In the genomic region with DNA sequence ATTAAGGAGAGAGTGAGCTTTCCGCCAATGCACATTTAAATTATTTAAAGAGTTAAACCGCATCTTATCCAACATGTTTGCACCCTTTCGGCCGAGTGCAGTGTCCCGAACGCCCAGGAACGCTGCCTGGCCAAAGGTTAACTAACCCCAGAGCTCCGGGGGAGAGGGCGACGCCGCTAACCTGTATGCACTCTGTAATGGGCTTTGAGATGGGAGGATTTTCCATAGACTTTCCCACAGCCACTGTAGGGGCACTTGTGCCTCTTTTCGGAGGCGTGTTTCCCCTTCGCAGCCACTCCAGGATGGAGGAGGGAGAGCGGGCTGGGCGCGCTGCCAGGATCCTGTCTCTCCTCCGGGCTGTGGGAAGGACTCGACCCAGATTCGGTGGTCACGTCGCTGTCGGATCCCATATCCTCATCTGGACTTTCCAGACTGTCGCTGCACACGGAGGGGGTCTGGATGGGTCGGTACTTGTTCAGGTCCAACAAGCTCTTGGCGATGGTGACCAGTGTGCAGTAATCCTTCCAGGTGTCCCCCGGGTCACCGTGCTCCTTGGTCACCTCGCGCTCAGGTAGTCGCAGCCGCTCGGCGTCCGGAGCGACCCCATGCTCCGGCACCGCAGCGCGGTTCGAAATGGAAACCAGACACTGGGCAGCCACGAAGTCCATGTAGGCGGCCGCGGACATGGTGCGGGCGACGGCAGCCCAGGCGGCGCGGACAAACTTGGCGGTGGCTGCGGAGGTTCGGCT, we compare ENCODE assay signal across 8 cellular contexts. TPM values are rescaled to one million over a fixed set of nuclear protein-coding genes. Genes with fewer than 3 reads are reported as not detected.
DNase-seq lines count a peak whose midpoint lies in the region; ATAC-seq, FAIRE-seq and TF ChIP-seq lines count a peak whose summit lies in the region.

No MANE protein-coding gene starts in this region.

- BruUV-seq in MCF 10A (replicated peaks; lab: Mats Ljungman, UMichigan), result no TSS peak

- H3K4me1 ChIP-seq in psoas muscle, result peaks cover 52% of the 10 kb centered on the region

- no peak for TF ChIP-seq POLR2A in GM12891 (IDR thresholded peaks at IDR 0.05; ENCODE audit: low read depth, low read length)

- no peaks in the 10 kb centered on the region for H3K27me3 ChIP-seq in psoas muscle (ENCODE audit: insufficient read depth in 3 of 3, low read length in 2 of 3)

- peak overlapping the region; percentile 100 for H3K27ac ChIP-seq in psoas muscle

- peak; percentile 61 for DNase-seq in GM03348 (ENCODE audit: low spot score)
- peak; percentile 9 for DNase-seq in T1000 (lab: John Stamatoyannopoulos, UW)
- DNase-seq in MCF 10A (ENCODE audit: unreplicated experiment), result peak; percentile 72
- DNase-seq in hypothalamus (lab: John Stamatoyannopoulos, UW), result peak in 48 of 51 donors; percentile 17 to 79 (median 60)
- peak; percentile 90 to 97 for DNase-seq in psoas muscle
- DNase-seq in GM12891 (ENCODE audit: insufficient read length, low spot score), result no peak

- H3K4me1 Mint-ChIP-seq in IgD-negative memory B cell (peaks cover 23 to 38% (median 29%) of the 10 kb centered on the region in 3 donors), MCF 10A (ENCODE audit: insufficient read depth, unreplicated experiment) (peaks cover 19% of the 10 kb centered on the region)

- CTCF ChIA-PET in MCF 10A (lab: Yijun Ruan, JAX), result interaction anchor here (1.1 to 1.5 kb wide), 4 partner anchors 8 to 190 kb away, joined by 3 to 7 read pairs (median 4); no protein-coding TSS in a partner anchor

- POLR2A ChIA-PET in MCF 10A (lab: Yijun Ruan, JAX), result interaction anchor here (0.5 to 4.3 kb wide), 16 partner anchors 8 to 189 kb away, joined by 3 to 76 read pairs (median 5); partner anchors contain the start of gene SMC5

- ATAC-seq in psoas muscle, result peak; percentile 45 to 57 (median 52)
- ATAC-seq in GM21447 (IDR thresholded peaks at IDR 0.05; ENCODE audit: unreplicated experiment), result no peak

- peak overlapping the region; percentile 90 to 96 (median 96) for H3K27ac Mint-ChIP-seq in IgD-negative memory B cell
- H3K27ac Mint-ChIP-seq in MCF 10A (ENCODE audit: low read depth, unreplicated experiment), result peak overlapping the region; percentile 99

- H3K27me3 Mint-ChIP-seq in IgD-negative memory B cell, result no peaks in the 10 kb centered on the region
- no peaks in the 10 kb centered on the region for H3K27me3 Mint-ChIP-seq in MCF 10A (ENCODE audit: insufficient read depth, unreplicated experiment)

- peak overlapping the region; percentile 84 for H3K4me3 ChIP-seq in psoas muscle

- peak overlapping the region; percentile 94 to 98 (median 98) for H3K4me3 Mint-ChIP-seq in IgD-negative memory B cell
- peak overlapping the region; percentile 98 for H3K4me3 Mint-ChIP-seq in MCF 10A (ENCODE audit: unreplicated experiment)

- H3K9me3 Mint-ChIP-seq in IgD-negative memory B cell (no peaks in the 10 kb centered on the region), MCF 10A (ENCODE audit: unreplicated experiment) (no peaks in the 10 kb centered on the region)

- H3K9me3 ChIP-seq in psoas muscle, result no peaks in the 10 kb centered on the region

- intact Hi-C loops in MCF 10A (cut with micrococcal nuclease) (loop anchor here (1.0 to 5.0 kb wide), 4 partner anchors 7 to 189 kb away; no protein-coding TSS in a partner anchor), psoas muscle (cut with DNase I) (loop anchor here (2.0 kb wide), 2 partner anchors 188 to 190 kb away; no protein-coding TSS in a partner anchor)

- H3K36me3 Mint-ChIP-seq in IgD-negative memory B cell (no peaks in the 10 kb centered on the region), MCF 10A (ENCODE audit: insufficient read depth, unreplicated experiment) (peaks cover 6% of the 10 kb centered on the region)

- 0 to 1% (median 0%) methylated on average over 39 to 55 of the region's 55 CpGs for WGBS in psoas muscle, 3 donors

- TF ChIP-seq CTCF in MCF 10A (IDR thresholded peaks at IDR 0.05; ENCODE audit: unreplicated experiment) (no peak), psoas muscle (IDR thresholded peaks at IDR 0.05) (no peak)

- H3K36me3 ChIP-seq in psoas muscle (ENCODE audit: insufficient read depth in 1 of 2, low read depth in 1 of 2), result no peaks in the 10 kb centered on the region

- no peak for FAIRE-seq in GM12891 (lab: Jason Lieb, UNC)

TF ChIP-seq in GM12891, 5 proteins besides CTCF, POLR2A, EP300 and RAD21:
- TF ChIP-seq POLR2AphosphoS5 (IDR thresholded peaks at IDR 0.05; ENCODE audit: low read depth, low read length) (no peak), POU2F2 (IDR thresholded peaks at IDR 0.05; ENCODE audit: low read depth, low read length) (no peak), SPI1 (IDR thresholded peaks at IDR 0.05; ENCODE audit: low read depth, low read length) (no peak), PAX5 (IDR thresholded peaks at IDR 0.05; ENCODE audit: insufficient read depth, low read length, severe bottlenecking) (no peak), TAF1 (IDR thresholded peaks at IDR 0.05; ENCODE audit: low read depth, low read length) (no peak)
TF ChIP-seq in GM12891: peak in this region for 0.

RNA-seq across cellular contexts. Expression of gene KLF9, which starts 1.6 kb away (rescaled TPM):
- polyA plus RNA-seq in IgD-negative memory B cell, result 3.3 TPM
- total RNA-seq in MCF 10A (2022), result 5.9 and 8.9 TPM in 2 replicates
- 100 to 1,000 TPM in 2 of 4 donors, 10 to 100 TPM in 2; 29.5 to 178 (median 94.7) TPM for total RNA-seq in psoas muscle
- polyA plus RNA-seq in psoas muscle, result 10 to 100 TPM; 34.1 to 87.0 (median 64.4) TPM
- 0.69 TPM for polyA plus RNA-seq in GM12891 (2012; ENCODE audit: low read depth, missing spikeins)
